16 cellular contexts compared by ENCODE assay signal in the genomic region with DNA sequence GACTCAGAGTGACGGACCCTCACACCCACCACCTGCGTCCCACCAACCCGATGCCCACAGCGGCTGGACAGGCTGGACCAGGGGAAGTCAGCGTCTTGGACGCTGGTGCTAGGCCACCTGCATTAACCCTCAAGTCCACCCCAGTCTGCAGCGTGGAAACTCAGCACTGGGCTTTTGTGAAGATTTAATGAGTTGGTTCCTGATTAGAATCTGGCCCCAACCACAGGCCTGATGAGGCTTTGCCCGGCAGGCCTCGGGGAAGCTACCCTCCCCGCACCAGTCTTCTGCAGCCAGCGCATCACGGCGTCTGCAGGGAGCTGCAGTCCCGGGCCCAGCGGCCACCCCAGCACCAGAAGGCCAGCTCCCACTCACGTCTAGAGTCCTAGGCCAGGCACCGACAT.
A peak's percentile ranks its signal among the peaks of the same experiment; 100 is the strongest.
DNase-seq lines count a peak whose midpoint lies in the region; ATAC-seq and TF ChIP-seq lines count a peak whose summit lies in the region.
"Had no signal": no experiment of that assay in that cellular context is flagged by ENCODE, and none has a peak within 500 bp of the region (broad histone marks: within the 10 kb centered on the region; RNA-seq: fewer than 3 reads in every experiment).

No MANE protein-coding gene starts in this region.

- H3K4ac ChIP-seq in neuronal stem cell (ENCODE audit: low read length), result no peak overlapping the region

- no peaks in the 10 kb centered on the region for H3K4me1 Mint-ChIP-seq in chondrocyte (ENCODE audit: low read depth)
- peaks cover 6 to 15% (median 9%) of the 10 kb centered on the region in 4 donors for H3K4me1 Mint-ChIP-seq in CD4-positive, alpha-beta memory T cell

- no peaks in the 10 kb centered on the region for H3K4me1 ChIP-seq in neuronal stem cell (ENCODE audit: control insufficient read depth in 2 of 2, insufficient read depth in 1 of 2, low read depth in 1 of 2, low read length in 2 of 2)
- peaks cover 5 to 16% (median 9%) of the 10 kb centered on the region in 4 donors for H3K4me1 ChIP-seq in upper lobe of left lung
- peaks cover 13% of the 10 kb centered on the region for H3K4me1 ChIP-seq in CD4-positive, alpha-beta memory T cell (ENCODE audit: insufficient read depth, low read length)
- H3K4me1 ChIP-seq: Caco-2 had no signal

- no peak overlapping the region for H3K9ac ChIP-seq in neuronal stem cell (ENCODE audit: low read depth, low read length, poor library complexity)
- H3K9ac ChIP-seq: GM23248 had no signal

- no peak overlapping the region for H3K4me2 ChIP-seq in neuronal stem cell (ENCODE audit: insufficient read depth, low read length, poor library complexity, severe bottlenecking)

- POLR2A ChIA-PET in CD4-positive, alpha-beta memory T cell (lab: Charles Lee; ENCODE audit: partially characterized antibody), result no interaction called here

- peak overlapping the region; percentile 65 for H3K23ac ChIP-seq in neuronal stem cell (ENCODE audit: low read depth, low read length, poor library complexity)

- WGBS in neuronal stem cell (ENCODE audit: extremely low coverage in 2 of 2, insufficient read length in 2 of 2, insufficient replicate concordance in 1 of 2), 2 donors, result no CpG with 5 or more reads among the region's 17 CpGs
- WGBS in upper lobe of left lung, 2 donors, result 69 to 84% methylated on average over 7 to 15 of the region's 17 CpGs

- H3K27ac Mint-ChIP-seq in chondrocyte (ENCODE audit: unreplicated experiment), result no peak overlapping the region
- no peak overlapping the region for H3K27ac Mint-ChIP-seq in CD4-positive, alpha-beta memory T cell
- H3K27ac Mint-ChIP-seq: CD8-positive, alpha-beta T cell; IgD-negative memory B cell had no signal

- TF ChIP-seq CTCF in chondrocyte (IDR thresholded peaks at IDR 0.05) (no peak), upper lobe of left lung (IDR thresholded peaks at IDR 0.05) (no peak)

- H2BK15ac ChIP-seq in neuronal stem cell (ENCODE audit: low read length), result peak overlapping the region; percentile 3

- no peaks in the 10 kb centered on the region for H3K9me3 ChIP-seq in neuronal stem cell (replicated peaks in 1 of 2; ENCODE audit: control insufficient read depth in 2 of 2, insufficient read depth in 1 of 2, low read depth in 1 of 2, low read length in 2 of 2)
- H3K9me3 ChIP-seq in upper lobe of left lung, result no peaks in the 10 kb centered on the region
- H3K9me3 ChIP-seq in CD4-positive, alpha-beta memory T cell (ENCODE audit: control insufficient read depth in 1 of 2, low read length in 2 of 2), result no peaks in the 10 kb centered on the region
- H3K9me3 ChIP-seq: Caco-2 had no signal

- TF ChIP-seq POLR2A in upper lobe of left lung (IDR thresholded peaks at IDR 0.05), result no peak

- TF ChIP-seq EP300 in upper lobe of left lung (IDR thresholded peaks at IDR 0.05), result no peak

- H3K36me3 Mint-ChIP-seq in chondrocyte (ENCODE audit: low read depth), result no peaks in the 10 kb centered on the region
- no peaks in the 10 kb centered on the region for H3K36me3 Mint-ChIP-seq in CD4-positive, alpha-beta memory T cell
- H3K36me3 Mint-ChIP-seq: CD8-positive, alpha-beta T cell; IgD-negative memory B cell had no signal

- no peak overlapping the region for H3K4me3 Mint-ChIP-seq in chondrocyte (ENCODE audit: unreplicated experiment)
- no peak overlapping the region for H3K4me3 Mint-ChIP-seq in CD4-positive, alpha-beta memory T cell
- H3K4me3 Mint-ChIP-seq: CD8-positive, alpha-beta T cell had no signal

- ATAC-seq in upper lobe of left lung (ENCODE audit: low FRiP score in 2 of 2) (no peak), HG02885 (IDR thresholded peaks at IDR 0.05; ENCODE audit: poor library complexity, unreplicated experiment) (no peak)
- ATAC-seq: CD8-positive, alpha-beta T cell had no signal

- H3K79me1 ChIP-seq in neuronal stem cell (ENCODE audit: low read depth, low read length), result no peaks in the 10 kb centered on the region

- H3K27ac ChIP-seq in neuronal stem cell (replicated peaks; ENCODE audit: low read length) (no peak overlapping the region), upper lobe of left lung (no peak overlapping the region)
- H3K27ac ChIP-seq in CD4-positive, alpha-beta memory T cell (ENCODE audit: low read depth, low read length), result no peak overlapping the region
- H3K27ac ChIP-seq: C4-2B, GM23248 had no signal

- no peaks in the 10 kb centered on the region for H3K36me3 ChIP-seq in neuronal stem cell (replicated peaks in 1 of 2; ENCODE audit: control insufficient read depth in 2 of 2, insufficient read depth in 2 of 2, low read length in 2 of 2)
- H3K36me3 ChIP-seq in upper lobe of left lung, result no peaks in the 10 kb centered on the region
- no peaks in the 10 kb centered on the region for H3K36me3 ChIP-seq in CD4-positive, alpha-beta memory T cell (ENCODE audit: insufficient read depth, low read length)

- intact Hi-C loops in CD4-positive, alpha-beta memory T cell (cut with micrococcal nuclease), result loop anchor here (10.0 kb wide), 1 partner anchor 422 kb away; no protein-coding TSS in a partner anchor

- CTCF ChIA-PET in CD4-positive, alpha-beta memory T cell (lab: Charles Lee; ENCODE audit: partially characterized antibody), result no interaction called here

- no peak overlapping the region for H4K91ac ChIP-seq in neuronal stem cell (ENCODE audit: low read depth, low read length, poor library complexity)

- H2BK120ac ChIP-seq in neuronal stem cell (ENCODE audit: low read depth, low read length), result no peak overlapping the region

- H3K27me3 ChIP-seq in neuronal stem cell (ENCODE audit: control insufficient read depth in 3 of 3, insufficient read depth in 3 of 3, low read depth in 1 of 3, low read length in 3 of 3) (peaks cover 2 to 60% (median 22%) of the 10 kb centered on the region in 3 experiments), upper lobe of left lung (peaks cover 0 to 12% (median 5%) of the 10 kb centered on the region in 4 donors)
- H3K27me3 ChIP-seq in CD4-positive, alpha-beta memory T cell (ENCODE audit: insufficient read depth, low read length), result no peaks in the 10 kb centered on the region

- peak overlapping the region; percentile 19 for H2BK5ac ChIP-seq in neuronal stem cell (ENCODE audit: low read length)

- no peak overlapping the region for H3K14ac ChIP-seq in neuronal stem cell (ENCODE audit: low read length)

- H2AK5ac ChIP-seq in neuronal stem cell (ENCODE audit: low read depth, low read length), result peak overlapping the region; percentile 28

- no peaks in the 10 kb centered on the region for H3K9me3 Mint-ChIP-seq in chondrocyte (ENCODE audit: low read depth)
- H3K9me3 Mint-ChIP-seq in CD4-positive, alpha-beta memory T cell, result peaks cover 0 to 3% (median 0%) of the 10 kb centered on the region in 8 donors
- H3K9me3 Mint-ChIP-seq: CD8-positive, alpha-beta T cell; IgD-negative memory B cell had no signal

- no peak overlapping the region for H4K8ac ChIP-seq in neuronal stem cell (ENCODE audit: low read depth, low read length)

- no peak overlapping the region for H3K18ac ChIP-seq in neuronal stem cell (ENCODE audit: low read length)

- peak; percentile 51 for DNase-seq in activated effector memory CD4-positive, alpha-beta T cell treated with anti-CD3 and anti-CD28 coated beads, Interleukin-2, amount 50 U/mL, for 16 hours
- no peak for DNase-seq in activated effector memory CD4-positive, alpha-beta T cell treated with Interleukin-2 at 50 U/mL for 16 hours
- DNase-seq in chondrocyte (ENCODE audit: low spot score), result peak; percentile 88
- DNase-seq in neuronal stem cell (ENCODE audit: low spot score), result no peak
- DNase-seq in upper lobe of left lung, result peak; percentile 7 to 62
- no peak for DNase-seq in T1000 (lab: John Stamatoyannopoulos, UW)
- DNase-seq in CD4-positive, alpha-beta memory T cell, result no peak
- DNase-seq: 8988T; ACHN; Caco-2; CD8-positive, alpha-beta T cell; GF-D8; GM23248 had no signal

- no peak overlapping the region for H2BK12ac ChIP-seq in neuronal stem cell (ENCODE audit: low read length)

- peaks cover 65% of the 10 kb centered on the region for H3K27me3 Mint-ChIP-seq in chondrocyte (ENCODE audit: low read depth)
- peaks cover 24% of the 10 kb centered on the region in 2 donors for H3K27me3 Mint-ChIP-seq in CD4-positive, alpha-beta memory T cell

- no peak overlapping the region for H2AFZ ChIP-seq in neuronal stem cell (ENCODE audit: low read length)
- H2AFZ ChIP-seq: GM23248 had no signal

- no peak overlapping the region for H3K4me3 ChIP-seq in neuronal stem cell (ENCODE audit: low read length in 2 of 2)
- no peak overlapping the region for H3K4me3 ChIP-seq in upper lobe of left lung
- no peak overlapping the region for H3K4me3 ChIP-seq in CD4-positive, alpha-beta memory T cell (ENCODE audit: low read length in 2 of 2)
- H3K4me3 ChIP-seq: GM23248 had no signal

Comparison
In these comparisons a context has a peak if more than half of its experiments do, and no peak if none do; other contexts are left out.
1. DNase-seq: peak in activated effector memory CD4-positive, alpha-beta T cell treated with anti-CD3 and anti-CD28 coated beads, Interleukin-2, amount 50 U/mL, for 16 hours (single experiment), chondrocyte (single experiment) and upper lobe of left lung (2 of 2); none in activated effector memory CD4-positive, alpha-beta T cell treated with Interleukin-2 at 50 U/mL for 16 hours (single experiment), neuronal stem cell (single experiment), T1000 (single experiment) and CD4-positive, alpha-beta memory T cell (0 of 5).